In genomic region chr19:18590273-18591272, GRCh38 we compare ENCODE assay signal across 8 cellular contexts. TPM values are rescaled to one million over a fixed set of nuclear protein-coding genes. Genes with fewer than 3 reads are reported as not detected.
A peak's percentile ranks its signal among the peaks of the same experiment; 100 is the strongest.
DNase-seq lines count a peak whose midpoint lies in the region; ATAC-seq and TF ChIP-seq lines count a peak whose summit lies in the region.

No MANE protein-coding gene starts in this region.

- no peak for ATAC-seq in left cardiac atrium

- H3K4me2 ChIP-seq in OCI-LY3 (ENCODE audit: low read length) = peak overlapping the region; percentile 98

- no peak overlapping the region for H2AFZ ChIP-seq in OCI-LY3 (ENCODE audit: low read depth, low read length)

- H3K27ac ChIP-seq in cardiac muscle cell (no peak overlapping the region), OCI-LY3 (ENCODE audit: low read length) (no peak overlapping the region), coronary artery (peak overlapping the region in 1 of 2 donors; percentile 28)

- TF ChIP-seq CTCF in cardiac muscle cell (IDR thresholded peaks at IDR 0.05; ENCODE audit: low read depth, low read length) (peak; percentile 39), OCI-LY3 (IDR thresholded peaks at IDR 0.05; ENCODE audit: low read depth, low read length) (peak; percentile 14; the same call in 1 of the 2 replicates), coronary artery (IDR thresholded peaks at IDR 0.05) (no peak)

- peaks cover 4% of the 10 kb centered on the region for H3K27me3 ChIP-seq in cardiac muscle cell
- H3K27me3 ChIP-seq in OCI-LY3 (ENCODE audit: low read depth, low read length) = no peaks in the 10 kb centered on the region

- H3K9me3 ChIP-seq in cardiac muscle cell (ENCODE audit: low read depth) (no peaks in the 10 kb centered on the region), OCI-LY3 (ENCODE audit: insufficient read depth, low read length) (peaks cover 6% of the 10 kb centered on the region; the same call in 1 of the 2 replicates)

- peak overlapping the region; percentile 76 for H3K4me3 ChIP-seq in cardiac muscle cell
- H3K4me3 ChIP-seq in OCI-LY3 (ENCODE audit: low read length) = peak overlapping the region; percentile 86
- H3K4me3 ChIP-seq in coronary artery = no peak overlapping the region

- H3K9ac ChIP-seq in OCI-LY3 (ENCODE audit: low read length) = no peak overlapping the region

- H3K4me1 ChIP-seq in cardiac muscle cell (ENCODE audit: low read depth) = no peaks in the 10 kb centered on the region
- peaks cover 39% of the 10 kb centered on the region for H3K4me1 ChIP-seq in OCI-LY3 (ENCODE audit: low read length)

- peaks cover 15% of the 10 kb centered on the region for H3K79me2 ChIP-seq in OCI-LY3 (ENCODE audit: low read length)

- in situ Hi-C loops in ACHN (cut with HindIII; ENCODE audit: low pct_ligation_motif_present, low pct_unique_long_range_greater_than_20kb, low sequenced_read_pairs) = no loop called here

- intact Hi-C loops in left cardiac atrium (cut with DNase I) = loop anchor here (5.0 kb wide), 3 partner anchors 82 to 257 kb away; no protein-coding TSS in a partner anchor

- H3K36me3 ChIP-seq in cardiac muscle cell (no peaks in the 10 kb centered on the region), OCI-LY3 (replicated peaks; ENCODE audit: low read depth, low read length) (peaks cover 13% of the 10 kb centered on the region)

- H4K20me1 ChIP-seq in OCI-LY3 (ENCODE audit: insufficient read depth, low read length) = no peaks in the 10 kb centered on the region; the same call in 1 of the 2 replicates

- DNase-seq in cardiac muscle cell (ENCODE audit: low read depth in 1 of 2, low spot score in 1 of 2) = peak; percentile 70 to 92
- no peak for DNase-seq in left cardiac atrium
- peak; percentile 74 for DNase-seq in coronary artery (ENCODE audit: low spot score)
- peak; percentile 13 for DNase-seq in myocyte (ENCODE audit: low read depth)
- no peak for DNase-seq in NOMO-1 (lab: John Stamatoyannopoulos, UW; ENCODE audit: unreplicated experiment in 2 of 2)
- DNase-seq in ACHN = no peak
- DNase-seq in activated CD4-positive, CD25-positive, alpha-beta regulatory T cell (lab: John Stamatoyannopoulos, UW) = no peak

RNA-seq across cellular contexts. Expression of gene REX1BD, which starts 2.0 kb away (rescaled TPM):
- total RNA-seq in cardiac muscle cell = 130 and 133 TPM in 2 replicates
- polyA plus RNA-seq in cardiac muscle cell = 141 and 179 TPM in 2 replicates
- 10 to 100 TPM; 65.3 to 76.0 TPM for total RNA-seq in left cardiac atrium
- total RNA-seq in myocyte = 64.0 and 76.1 TPM in 2 replicates
- 72.7 TPM for polyA plus RNA-seq in myocyte (2012)

RNA-seq across cellular contexts. Expression of gene CRLF1, which starts 16.0 kb away (rescaled TPM):
- total RNA-seq in cardiac muscle cell = 0.14 and 0.69 TPM in 2 replicates
- 0.89 and 1.2 TPM in 2 replicates for polyA plus RNA-seq in cardiac muscle cell
- 10 to 100 TPM; 26.8 to 66.7 TPM for total RNA-seq in left cardiac atrium
- total RNA-seq in myocyte = 0.11 TPM in 1 of 2 replicates, not detected in the other
- polyA plus RNA-seq in myocyte (2012) = 195 TPM

RNA-seq across cellular contexts. Expression of gene UBA52, which starts 18.9 kb away (rescaled TPM):
- total RNA-seq in cardiac muscle cell (387 and 390 TPM in 2 replicates), left cardiac atrium (100 to 1,000 TPM; 696 to 720 TPM), myocyte (567 and 699 TPM in 2 replicates)
- 415 and 457 TPM in 2 replicates for polyA plus RNA-seq in cardiac muscle cell
- 1,550 TPM for polyA plus RNA-seq in myocyte (2012)

RNA-seq across cellular contexts. Expression of gene TMEM59L, which starts 22.1 kb away (rescaled TPM):
- total RNA-seq in cardiac muscle cell (0.74 and 1.6 TPM in 2 replicates), left cardiac atrium (1 to 10 TPM; 1.9 to 3.3 TPM), myocyte (0.64 TPM in 1 of 2 replicates, not detected in the other)
- polyA plus RNA-seq in cardiac muscle cell = 2.0 and 2.4 TPM in 2 replicates
- 19.2 TPM for polyA plus RNA-seq in myocyte (2012)

RNA-seq across cellular contexts. Expression of gene KXD1, which starts 32.9 kb away (rescaled TPM):
- total RNA-seq in cardiac muscle cell = 137 and 160 TPM in 2 replicates
- 111 and 127 TPM in 2 replicates for polyA plus RNA-seq in cardiac muscle cell
- 10 to 100 TPM; 53.0 to 53.4 TPM for total RNA-seq in left cardiac atrium
- total RNA-seq in myocyte = 75.0 and 82.4 TPM in 2 replicates
- polyA plus RNA-seq in myocyte (2012) = 107 TPM

Comparison
In these comparisons a context has a peak if more than half of its experiments do, and no peak if none do; other contexts are left out.
1. DNase-seq: peak in cardiac muscle cell (2 of 2), coronary artery (single experiment) and myocyte (single experiment); none in left cardiac atrium (single experiment), NOMO-1 (0 of 2), ACHN (single experiment) and activated CD4-positive, CD25-positive, alpha-beta regulatory T cell (0 of 4).
2. RNA of gene CRLF1, which starts 16.0 kb away (total RNA-seq): 26.8 to 66.7 TPM in left cardiac atrium; 0.14 to 0.69 TPM in cardiac muscle cell and 0.11 TPM in myocyte; every median in the first group is over 10 times any median in the second.